ENCODE assay signal across 20 cellular contexts in genomic region chr16:67238806-67239470, GRCh38. TPM values are rescaled to one million over a fixed set of nuclear protein-coding genes. Genes with fewer than 3 reads are reported as not detected.
DNase-seq lines count a peak whose midpoint lies in the region; ATAC-seq and TF ChIP-seq lines count a peak whose summit lies in the region.
"Had no signal": no experiment of that assay in that cellular context is flagged by ENCODE, and none has a peak within 500 bp of the region (broad histone marks: within the 10 kb centered on the region; RNA-seq: fewer than 3 reads in every experiment).

No MANE protein-coding gene starts in this region.

- DNase-seq in activated CD4-positive, alpha-beta memory T cell treated with anti-CD3 and anti-CD28 coated beads, Interleukin-2, amount 10 ng/mL, durations not matched to agents 7 days and 5 days: no peak
- no peak for DNase-seq in activated CD4-positive, alpha-beta memory T cell treated with anti-CD3 and anti-CD28 coated beads for 36 hours
- DNase-seq in RWPE1 (ENCODE audit: low spot score): no peak
- peak; percentile 45 for DNase-seq in islet precursor cell
- DNase-seq in spleen: peak; percentile 42
- no peak for DNase-seq in dorsolateral prefrontal cortex
- DNase-seq in DMS114 treated with DMSO at 0.1 percent for 48 hours (lab: John Stamatoyannopoulos, UW; ENCODE audit: unreplicated experiment): no peak
- DNase-seq: COR-L47; MV-4-11; NCI-H1436; NCI-H2029 treated with DMSO at 0.1 percent for 48 hours; NCI-H2227 treated with DMSO at 0.1 percent for 48 hours; NCI-H526; NK-92 treated with Interleukin-12 subunit alpha and Interleukin-12 subunit beta, amount 100 ng/mL, for 24 hours; OCI-M1; RPMI8226 had no signal

- no peak for ATAC-seq in GM21825 (IDR thresholded peaks at IDR 0.05; ENCODE audit: unreplicated experiment)

- POLR2A ChIA-PET in activated CD4-positive, alpha-beta memory T cell treated with anti-CD3 and anti-CD28 coated beads, Interleukin-2, amount 10 ng/mL, durations not matched to agents 7 days and 5 days (lab: Charles Lee): interaction anchor here (0.8 to 15.4 kb wide), 3 partner anchors 7 to 242 kb away, joined by 3 to 187 read pairs (median 97); partner anchors contain the start of genes ATP6V0D1, FHOD1, SLC9A5 and TMEM208
- POLR2A ChIA-PET in activated CD4-positive, alpha-beta memory T cell treated with anti-CD3 and anti-CD28 coated beads for 36 hours (lab: Charles Lee): no interaction called here
- POLR2A ChIA-PET in RWPE1 (lab: Yijun Ruan, JAX; ENCODE audit: low non-redundant PET): no interaction called here

- H3K27ac ChIP-seq in RWPE1 (peak overlapping the region; percentile 92), spleen (peak overlapping the region in 4 of 8 donors; percentile 92 to 96 (median 94)), dorsolateral prefrontal cortex (no peak overlapping the region)
- H3K27ac ChIP-seq: 22Rv1, BLaER1 had no signal

- peaks cover 61% of the 10 kb centered on the region for H3K4me1 Mint-ChIP-seq in activated CD4-positive, alpha-beta memory T cell treated with anti-CD3 and anti-CD28 coated beads, Interleukin-2, amount 10 ng/mL, durations not matched to agents 7 days and 5 days
- H3K4me1 Mint-ChIP-seq in activated CD4-positive, alpha-beta memory T cell treated with anti-CD3 and anti-CD28 coated beads for 36 hours (ENCODE audit: low read depth): peaks cover 34% of the 10 kb centered on the region

- H3K4me3 Mint-ChIP-seq in activated CD4-positive, alpha-beta memory T cell treated with anti-CD3 and anti-CD28 coated beads, Interleukin-2, amount 10 ng/mL, durations not matched to agents 7 days and 5 days: no peak overlapping the region
- no peak overlapping the region for H3K4me3 Mint-ChIP-seq in activated CD4-positive, alpha-beta memory T cell treated with anti-CD3 and anti-CD28 coated beads for 36 hours

- no peak for TF ChIP-seq POLR2A in spleen (IDR thresholded peaks at IDR 0.05)

- no peaks in the 10 kb centered on the region for H3K9me3 ChIP-seq in spleen
- H3K9me3 ChIP-seq: BLaER1, HAP-1 had no signal

- H3K36me3 ChIP-seq in spleen: peaks cover 3 to 86% (median 60%) of the 10 kb centered on the region in 6 donors

- H3K4me3 ChIP-seq in spleen: no peak overlapping the region
- no peak overlapping the region for H3K4me3 ChIP-seq in dorsolateral prefrontal cortex
- H3K4me3 ChIP-seq: BLaER1, HAP-1 had no signal

- TF ChIP-seq CTCF in RWPE1 (conservative IDR thresholded peaks at IDR 0.05; ENCODE audit: low read depth) (no peak), spleen (IDR thresholded peaks at IDR 0.05 in 8 of 11, conservative IDR thresholded peaks at IDR 0.05 in 3 of 11) (no peak), dorsolateral prefrontal cortex (IDR thresholded peaks at IDR 0.05 in 54 of 56, conservative IDR thresholded peaks at IDR 0.05 in 2 of 56; ENCODE audit: low read depth in 1 of 56, partially characterized antibody in 56 of 56) (no peak)

- CTCF ChIA-PET in activated CD4-positive, alpha-beta memory T cell treated with anti-CD3 and anti-CD28 coated beads, Interleukin-2, amount 10 ng/mL, durations not matched to agents 7 days and 5 days (lab: Charles Lee): interaction anchor here (0.8 to 1.2 kb wide), 5 partner anchors 9 to 42 kb away, joined by 3 to 5 read pairs (median 3); partner anchors contain the start of genes FHOD1 and TMEM208
- CTCF ChIA-PET in activated CD4-positive, alpha-beta memory T cell treated with anti-CD3 and anti-CD28 coated beads for 36 hours (lab: Charles Lee): interaction anchor here (0.7 to 1.8 kb wide), 5 partner anchors 9 to 221 kb away, joined by 3 to 4 read pairs (median 3); partner anchors contain the start of genes FHOD1 and TMEM208
- CTCF ChIA-PET in RWPE1 (lab: Yijun Ruan, JAX): interaction anchor here (0.6 kb wide), 1 partner anchor 58 kb away, joined by 3 read pairs; no protein-coding TSS in a partner anchor

- peak overlapping the region; percentile 54 for H3K27ac Mint-ChIP-seq in activated CD4-positive, alpha-beta memory T cell treated with anti-CD3 and anti-CD28 coated beads, Interleukin-2, amount 10 ng/mL, durations not matched to agents 7 days and 5 days
- H3K27ac Mint-ChIP-seq in activated CD4-positive, alpha-beta memory T cell treated with anti-CD3 and anti-CD28 coated beads for 36 hours: no peak overlapping the region

- no peaks in the 10 kb centered on the region for H3K27me3 Mint-ChIP-seq in activated CD4-positive, alpha-beta memory T cell treated with anti-CD3 and anti-CD28 coated beads, Interleukin-2, amount 10 ng/mL, durations not matched to agents 7 days and 5 days
- no peaks in the 10 kb centered on the region for H3K27me3 Mint-ChIP-seq in activated CD4-positive, alpha-beta memory T cell treated with anti-CD3 and anti-CD28 coated beads for 36 hours

- intact Hi-C loops in activated CD4-positive, alpha-beta memory T cell treated with anti-CD3 and anti-CD28 coated beads for 36 hours (cut with micrococcal nuclease): no loop called here
- intact Hi-C loops in spleen (cut with DNase I; ENCODE audit: low total_unique reads) (no loop called here), dorsolateral prefrontal cortex (cut with DNase I) (no loop called here)

- WGBS in spleen, 5 donors: 90 to 97% (median 93%) methylated on average over 8 to 9 of the region's 9 CpGs

- H3K27me3 ChIP-seq in spleen (replicated peaks in 1 of 7) (no peaks in the 10 kb centered on the region), dorsolateral prefrontal cortex (no peaks in the 10 kb centered on the region)
- H3K27me3 ChIP-seq: BLaER1 had no signal

- H3K36me3 Mint-ChIP-seq in activated CD4-positive, alpha-beta memory T cell treated with anti-CD3 and anti-CD28 coated beads, Interleukin-2, amount 10 ng/mL, durations not matched to agents 7 days and 5 days (ENCODE audit: low read depth): peaks cover 50% of the 10 kb centered on the region
- H3K36me3 Mint-ChIP-seq in activated CD4-positive, alpha-beta memory T cell treated with anti-CD3 and anti-CD28 coated beads for 36 hours: peaks cover 30% of the 10 kb centered on the region

- peaks cover 30 to 82% (median 57%) of the 10 kb centered on the region in 6 donors for H3K4me1 ChIP-seq in spleen
- H3K4me1 ChIP-seq: HAP-1 had no signal

- H3K9me3 Mint-ChIP-seq in activated CD4-positive, alpha-beta memory T cell treated with anti-CD3 and anti-CD28 coated beads, Interleukin-2, amount 10 ng/mL, durations not matched to agents 7 days and 5 days: no peaks in the 10 kb centered on the region
- H3K9me3 Mint-ChIP-seq in activated CD4-positive, alpha-beta memory T cell treated with anti-CD3 and anti-CD28 coated beads for 36 hours: no peaks in the 10 kb centered on the region

RNA-seq across cellular contexts. Expression of gene FHOD1, which starts 8.3 kb away (rescaled TPM):
- 10 to 100 TPM; 94.8 to 99.1 TPM for total RNA-seq in activated CD4-positive, alpha-beta memory T cell treated with anti-CD3 and anti-CD28 coated beads, Interleukin-2, amount 10 ng/mL, durations not matched to agents 7 days and 5 days
- 100 to 1,000 TPM in 1 of 2 experiments, 10 to 100 TPM in 1; 96.3 to 111 TPM for total RNA-seq in activated CD4-positive, alpha-beta memory T cell treated with anti-CD3 and anti-CD28 coated beads for 36 hours
- 100 to 1,000 TPM in 6 of 7 donors, 10 to 100 TPM in 1; 97.3 to 304 (median 145) TPM for total RNA-seq in spleen
- polyA plus RNA-seq in spleen: 100 to 1,000 TPM in 2 of 3 donors, 10 to 100 TPM in 1; 45.6 to 193 (median 149) TPM
- 10 to 100 TPM in 102 of 120 experiments, 1 to 10 TPM in 18; 5.4 to 26.6 (median 13.7) TPM for total RNA-seq in dorsolateral prefrontal cortex

RNA-seq across cellular contexts. Expression of gene SLC9A5, which starts 9.8 kb away (rescaled TPM):
- total RNA-seq in activated CD4-positive, alpha-beta memory T cell treated with anti-CD3 and anti-CD28 coated beads, Interleukin-2, amount 10 ng/mL, durations not matched to agents 7 days and 5 days: 1 to 10 TPM; 2.2 to 2.8 TPM
- total RNA-seq in activated CD4-positive, alpha-beta memory T cell treated with anti-CD3 and anti-CD28 coated beads for 36 hours: 1 to 10 TPM; 5.9 to 6.1 TPM
- total RNA-seq in spleen (10 to 100 TPM in 5 of 7 donors, 1 to 10 TPM in 2; 8.1 to 26.8 (median 13.5) TPM), dorsolateral prefrontal cortex (10 to 100 TPM in 69 of 120 experiments, 1 to 10 TPM in 51; 3.0 to 25.8 (median 10.6) TPM)
- polyA plus RNA-seq in spleen: 10 to 100 TPM in 2 of 3 donors, 1 to 10 TPM in 1; 6.0 to 34.1 (median 33.6) TPM

RNA-seq across cellular contexts. Expression of gene TMEM208, which starts 12.0 kb away (rescaled TPM):
- 10 to 100 TPM; 39.6 to 39.7 TPM for total RNA-seq in activated CD4-positive, alpha-beta memory T cell treated with anti-CD3 and anti-CD28 coated beads, Interleukin-2, amount 10 ng/mL, durations not matched to agents 7 days and 5 days
- total RNA-seq in activated CD4-positive, alpha-beta memory T cell treated with anti-CD3 and anti-CD28 coated beads for 36 hours: 10 to 100 TPM; 36.7 to 39.3 TPM
- total RNA-seq in spleen: 10 to 100 TPM; 28.1 to 39.0 (median 29.3) TPM
- polyA plus RNA-seq in spleen: 10 to 100 TPM; 54.5 to 68.7 (median 65.9) TPM
- total RNA-seq in dorsolateral prefrontal cortex: 10 to 100 TPM; 16.2 to 40.3 (median 28.1) TPM

RNA-seq across cellular contexts. Expression of gene ELMO3, which starts 40.0 kb away (rescaled TPM):
- total RNA-seq in activated CD4-positive, alpha-beta memory T cell treated with anti-CD3 and anti-CD28 coated beads, Interleukin-2, amount 10 ng/mL, durations not matched to agents 7 days and 5 days: 1 to 10 TPM; 7.3 to 8.3 TPM
- total RNA-seq in activated CD4-positive, alpha-beta memory T cell treated with anti-CD3 and anti-CD28 coated beads for 36 hours: 1 to 10 TPM; 5.1 to 5.9 TPM
- total RNA-seq in spleen: 1 to 10 TPM; 2.8 to 4.7 (median 4.0) TPM
- 1 to 10 TPM; 4.2 to 8.7 (median 7.0) TPM for polyA plus RNA-seq in spleen
- total RNA-seq in dorsolateral prefrontal cortex: 1 to 10 TPM in 96 of 120 experiments, under 1 TPM in 24; 0.41 to 2.9 (median 1.3) TPM

RNA-seq across cellular contexts. Expression of gene PLEKHG4, which starts 40.4 kb away (rescaled TPM):
- 10 to 100 TPM in 1 of 2 experiments, 1 to 10 TPM in 1; 9.2 to 10.9 TPM for total RNA-seq in activated CD4-positive, alpha-beta memory T cell treated with anti-CD3 and anti-CD28 coated beads, Interleukin-2, amount 10 ng/mL, durations not matched to agents 7 days and 5 days
- 10 to 100 TPM; 22.7 to 24.6 TPM for total RNA-seq in activated CD4-positive, alpha-beta memory T cell treated with anti-CD3 and anti-CD28 coated beads for 36 hours
- total RNA-seq in spleen (10 to 100 TPM in 6 of 7 donors, 1 to 10 TPM in 1; 9.6 to 27.9 (median 15.2) TPM), dorsolateral prefrontal cortex (10 to 100 TPM in 3 of 120 experiments, 1 to 10 TPM in 117; 1.2 to 17.6 (median 4.5) TPM)
- 10 to 100 TPM in 2 of 3 donors, 1 to 10 TPM in 1; 5.1 to 12.7 (median 11.3) TPM for polyA plus RNA-seq in spleen

Comparison
In these comparisons a context has a peak if more than half of its experiments do, and no peak if none do; other contexts are left out.
1. DNase-seq: peak in islet precursor cell (single experiment) and spleen (single experiment); none in activated CD4-positive, alpha-beta memory T cell treated with anti-CD3 and anti-CD28 coated beads, Interleukin-2, amount 10 ng/mL, durations not matched to agents 7 days and 5 days (single experiment), activated CD4-positive, alpha-beta memory T cell treated with anti-CD3 and anti-CD28 coated beads for 36 hours (single experiment), RWPE1 (single experiment), dorsolateral prefrontal cortex (0 of 10) and DMS114 treated with DMSO at 0.1 percent for 48 hours (single experiment).